9 cellular contexts compared by ENCODE assay signal in genomic region chr1:3531928-3532327, GRCh38.
DNase-seq lines count a peak whose midpoint lies in the region; ATAC-seq, FAIRE-seq and TF ChIP-seq lines count a peak whose summit lies in the region.
"Had no signal": no experiment of that assay in that cellular context is flagged by ENCODE, and none has a peak within 500 bp of the region (broad histone marks: within the 10 kb centered on the region; RNA-seq: fewer than 3 reads in every experiment).

No MANE protein-coding gene starts in this region.

- no peaks in the 10 kb centered on the region for H3K9me3 ChIP-seq in OCI-LY3 (ENCODE audit: insufficient read depth, low read length)
- peaks cover 3% of the 10 kb centered on the region for H3K9me3 ChIP-seq in trophoblast cell (ENCODE audit: insufficient read depth, low read depth, low read length)
- H3K9me3 ChIP-seq in small intestine (ENCODE audit: control insufficient read depth, low read depth) = no peaks in the 10 kb centered on the region

- H3K27me3 ChIP-seq in OCI-LY3 (ENCODE audit: low read depth, low read length) = no peaks in the 10 kb centered on the region
- H3K27me3 ChIP-seq in trophoblast cell (ENCODE audit: insufficient read depth, low read length) = no peaks in the 10 kb centered on the region
- peaks cover 0 to 3% of the 10 kb centered on the region in 2 donors for H3K27me3 ChIP-seq in small intestine (ENCODE audit: control insufficient read depth in 2 of 2, insufficient read depth in 2 of 2, low read length in 2 of 2)

- no peaks in the 10 kb centered on the region for H3K36me3 ChIP-seq in OCI-LY3 (replicated peaks; ENCODE audit: low read depth, low read length)
- no peaks in the 10 kb centered on the region for H3K36me3 ChIP-seq in trophoblast cell (ENCODE audit: control insufficient read depth in 1 of 2, insufficient read depth in 2 of 2, low read length in 2 of 2)
- H3K36me3 ChIP-seq in small intestine (ENCODE audit: control insufficient read depth in 2 of 2, insufficient read depth in 2 of 2, low read length in 2 of 2) = no peaks in the 10 kb centered on the region

- H3K9ac ChIP-seq in OCI-LY3 (ENCODE audit: low read length) = no peak overlapping the region
- no peak overlapping the region for H3K9ac ChIP-seq in trophoblast cell (ENCODE audit: low read length)

- H3K4me3 ChIP-seq in OCI-LY3 (ENCODE audit: low read length) = peak overlapping the region; percentile 72; the same call in 1 of the 2 replicates
- H3K4me3 ChIP-seq in trophoblast cell (ENCODE audit: low read depth, low read length) = no peak overlapping the region
- H3K4me3 ChIP-seq in small intestine (ENCODE audit: low read depth in 1 of 2, low read length in 2 of 2) = no peak overlapping the region

- DNase-seq in trophoblast cell (no peak), GM13976 (ENCODE audit: low spot score) (no peak), small intestine (no peak)
- no peak for DNase-seq in activated naive CD4-positive, alpha-beta T cell (lab: John Stamatoyannopoulos, UW)
- DNase-seq: glutamatergic neuron had no signal

- ATAC-seq in esophagus mucosa (peak; percentile 2), HG02852 (IDR thresholded peaks at IDR 0.05; ENCODE audit: unreplicated experiment) (no peak)

- H3K79me1 ChIP-seq in trophoblast cell (ENCODE audit: low read length) = peaks cover 5% of the 10 kb centered on the region

- H2BK120ac ChIP-seq in trophoblast cell (ENCODE audit: insufficient read depth, low read length, poor library complexity) = no peak overlapping the region

- H2BK5ac ChIP-seq in trophoblast cell (ENCODE audit: low read depth, low read length, poor library complexity) = no peak overlapping the region

- H4K20me1 ChIP-seq in OCI-LY3 (ENCODE audit: insufficient read depth, low read length) = no peaks in the 10 kb centered on the region

- H3K14ac ChIP-seq in trophoblast cell (ENCODE audit: low read length) = no peak overlapping the region

- no peak overlapping the region for H2AK5ac ChIP-seq in trophoblast cell (ENCODE audit: low read length)

- H3K27ac ChIP-seq in C4-2B (peak overlapping the region; percentile 70), OCI-LY3 (ENCODE audit: low read length) (no peak overlapping the region), trophoblast cell (ENCODE audit: low read depth, low read length) (no peak overlapping the region), small intestine (ENCODE audit: low read depth in 1 of 2, low read length in 1 of 2) (no peak overlapping the region)

- no peak overlapping the region for H4K8ac ChIP-seq in trophoblast cell (ENCODE audit: low read depth, low read length)

- H4K12ac ChIP-seq in trophoblast cell (ENCODE audit: low read depth, low read length) = no peak overlapping the region

- TF ChIP-seq CTCF in C4-2B (conservative IDR thresholded peaks at IDR 0.05) (no peak), OCI-LY3 (IDR thresholded peaks at IDR 0.05; ENCODE audit: low read depth, low read length) (no peak), GM13976 (IDR thresholded peaks at IDR 0.05; ENCODE audit: borderline replicate concordance, control extremely low read depth, extremely low read depth, insufficient read depth, missing control alignments) (no peak)

- H3K23ac ChIP-seq in trophoblast cell (ENCODE audit: low read length) = no peak overlapping the region

- peak overlapping the region; percentile 29 for H4K91ac ChIP-seq in trophoblast cell (ENCODE audit: low read depth, low read length)

- H3K79me2 ChIP-seq in OCI-LY3 (ENCODE audit: low read length) (no peaks in the 10 kb centered on the region), trophoblast cell (ENCODE audit: control insufficient read depth, insufficient read depth, low read length, poor library complexity) (peaks cover 3% of the 10 kb centered on the region)

- no peak overlapping the region for H2BK12ac ChIP-seq in trophoblast cell (ENCODE audit: low read length)

- H3K4me2 ChIP-seq in OCI-LY3 (ENCODE audit: low read length) (no peak overlapping the region), trophoblast cell (ENCODE audit: low read length) (no peak overlapping the region)

- H3K4ac ChIP-seq in trophoblast cell (ENCODE audit: low read depth, low read length) = no peak overlapping the region

- FAIRE-seq in small intestine (lab: Jason Lieb, UNC) = no peak

- in situ Hi-C loops in GM13976 (cut with MboI; ENCODE audit: low sequenced_read_pairs, unreplicated experiment) = no loop called here

- H3K4me1 ChIP-seq in OCI-LY3 (ENCODE audit: low read length) (peaks cover 3% of the 10 kb centered on the region; the same call in 1 of the 2 replicates), trophoblast cell (ENCODE audit: control insufficient read depth in 1 of 2, insufficient read depth in 2 of 2, low read length in 2 of 2) (peaks cover 19 to 24% of the 10 kb centered on the region in 2 experiments), small intestine (ENCODE audit: control insufficient read depth in 2 of 2, insufficient read depth in 1 of 2, low read depth in 1 of 2, low read length in 1 of 2) (peaks cover 0 to 7% of the 10 kb centered on the region in 2 donors)

- no CpG with 5 or more reads among the region's 10 CpGs for WGBS in trophoblast cell (ENCODE audit: extremely low coverage, insufficient coverage, insufficient read length)
- 41 to 65% (median 48%) methylated on average over 10 of the region's 10 CpGs for WGBS in small intestine, 3 donors

- H2AFZ ChIP-seq in OCI-LY3 (ENCODE audit: low read depth, low read length) (no peak overlapping the region), trophoblast cell (ENCODE audit: insufficient read depth, low read length, poor library complexity) (no peak overlapping the region)

- H3K18ac ChIP-seq in trophoblast cell (ENCODE audit: low read length) = no peak overlapping the region
